In the genomic region with DNA sequence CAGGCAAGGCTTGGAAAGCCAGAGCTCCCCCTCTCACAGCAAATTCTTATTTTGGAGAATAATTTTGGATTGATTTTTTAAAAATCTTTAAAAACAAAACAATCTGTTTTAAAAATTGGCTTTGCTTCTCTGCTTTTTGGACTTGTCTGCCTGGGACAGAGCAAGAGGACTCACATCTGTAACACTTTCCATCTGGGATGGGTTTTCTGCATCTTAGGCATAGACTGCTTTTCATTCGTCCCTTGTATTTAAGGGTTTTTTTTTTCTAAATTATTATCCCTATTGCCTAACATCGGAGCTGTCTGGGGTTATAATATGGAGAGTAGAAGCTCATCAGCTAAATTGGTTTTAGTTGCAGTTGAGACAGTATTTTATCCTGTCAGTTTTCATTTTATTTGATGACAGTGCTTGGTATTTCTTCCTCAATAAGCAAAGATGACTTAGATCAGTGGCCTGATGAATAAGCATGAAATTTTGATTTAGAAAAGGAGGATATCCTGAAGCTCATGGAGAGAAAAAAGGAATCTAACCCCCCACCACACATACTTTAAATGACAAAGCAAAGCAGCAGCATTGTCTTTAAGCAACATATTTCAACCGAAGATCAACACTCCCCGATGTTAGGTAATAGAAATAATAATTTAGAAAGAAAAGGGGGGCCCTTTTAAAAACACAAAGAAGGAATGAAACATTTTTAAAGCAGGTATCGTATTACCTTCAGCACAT, we compare ENCODE assay signal across 1 cellular context.
TF ChIP-seq lines count a peak whose summit lies in the region.

No MANE protein-coding gene starts in this region.

TF ChIP-seq in SK-N-SH, 30 proteins besides CTCF, POLR2A, EP300 and RAD21 (continued from another document):
- TF ChIP-seq, protein P1, sequence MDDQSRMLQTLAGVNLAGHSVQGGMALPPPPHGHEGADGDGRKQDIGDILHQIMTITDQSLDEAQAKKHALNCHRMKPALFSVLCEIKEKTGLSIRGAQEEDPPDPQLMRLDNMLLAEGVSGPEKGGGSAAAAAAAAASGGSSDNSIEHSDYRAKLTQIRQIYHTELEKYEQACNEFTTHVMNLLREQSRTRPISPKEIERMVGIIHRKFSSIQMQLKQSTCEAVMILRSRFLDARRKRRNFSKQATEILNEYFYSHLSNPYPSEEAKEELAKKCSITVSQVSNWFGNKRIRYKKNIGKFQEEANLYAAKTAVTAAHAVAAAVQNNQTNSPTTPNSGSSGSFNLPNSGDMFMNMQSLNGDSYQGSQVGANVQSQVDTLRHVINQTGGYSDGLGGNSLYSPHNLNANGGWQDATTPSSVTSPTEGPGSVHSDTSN (IDR thresholded peaks at IDR 0.05): peak; percentile 48
